6 cellular contexts compared by ENCODE assay signal in the genomic region with DNA sequence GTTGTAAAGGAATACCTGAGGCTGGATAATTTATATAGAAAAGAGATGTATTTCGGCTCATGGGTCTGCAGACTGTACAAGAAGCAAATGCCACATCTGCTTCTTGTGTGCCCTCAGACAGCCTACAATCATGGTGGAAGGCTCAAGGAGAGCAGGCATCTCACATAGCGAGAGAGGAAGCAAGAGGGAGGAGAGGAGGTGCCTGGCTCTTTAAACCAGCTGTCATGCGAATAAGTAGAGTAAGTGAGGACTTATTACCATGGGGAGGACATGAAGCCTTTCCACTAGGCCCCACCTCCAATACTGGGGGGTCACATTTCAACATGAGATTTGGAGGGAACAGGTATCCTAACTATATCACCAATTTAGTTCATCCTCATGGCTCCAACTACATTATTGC.
"Had no signal": no experiment of that assay in that cellular context is flagged by ENCODE, and none has a peak within 500 bp of the region (broad histone marks: within the 10 kb centered on the region; RNA-seq: fewer than 3 reads in every experiment).

No MANE protein-coding gene starts in this region.

- H3K4me3 Mint-ChIP-seq: IgD-negative memory B cell had no signal

- H3K27me3 Mint-ChIP-seq: IgD-negative memory B cell had no signal

- H3K27ac Mint-ChIP-seq: IgD-negative memory B cell had no signal

- H3K27ac ChIP-seq: HL-60 had no signal

- H3K36me3 Mint-ChIP-seq: IgD-negative memory B cell had no signal

- ATAC-seq: K562 had no signal

- FAIRE-seq: HTR-8/SVneo, K562 had no signal

- H3K4me3 ChIP-seq: K562 had no signal

- H3K4me1 Mint-ChIP-seq: IgD-negative memory B cell had no signal

- DNase-seq: IMR-90, KBM-7 had no signal
